In genomic region chr16:1758923-1759322, GRCh38 we compare ENCODE assay signal across 18 cellular contexts.
"Had no signal": no experiment of that assay in that cellular context is flagged by ENCODE, and none has a peak within 500 bp of the region (broad histone marks: within the 10 kb centered on the region; RNA-seq: fewer than 3 reads in every experiment).

No MANE protein-coding gene starts in this region.

- H3K4me3 ChIP-seq: dorsolateral prefrontal cortex, heart left ventricle, ovary, testis, tibial nerve, upper lobe of right lung, vagina had no signal

- H3K27ac Mint-ChIP-seq: progenitor cell of endocrine pancreas; stimulated activated naive CD8-positive, alpha-beta T cell treated with anti-CD3 and anti-CD28 coated beads, Interleukin-15, Interleukin-2, amounts not matched to agents 100 ng/mL and 50 ng/mL, for 24 hours had no signal

- H3K4me3 Mint-ChIP-seq: naive thymus-derived CD4-positive, alpha-beta T cell; stimulated activated naive CD8-positive, alpha-beta T cell treated with anti-CD3 and anti-CD28 coated beads, Interleukin-15, Interleukin-2, amounts not matched to agents 100 ng/mL and 50 ng/mL, for 24 hours had no signal

- H3K9me3 ChIP-seq: heart left ventricle, ovary, testis, tibial nerve, upper lobe of right lung, vagina had no signal

- H3K27me3 ChIP-seq: dorsolateral prefrontal cortex, heart left ventricle, ovary, testis, tibial nerve, upper lobe of right lung, vagina had no signal

- DNase-seq: cortex of kidney; effector CD8-positive, alpha-beta T cell; heart left ventricle; hippocampal formation; kidney glomerular epithelial cell; naive thymus-derived CD4-positive, alpha-beta T cell; ovary; right cardiac atrium; small intestine; stimulated activated CD4-positive, alpha-beta T cell treated with anti-CD3 and anti-CD28 coated beads, Interleukin-2, amount 100 ng/mL, for 48 hours; testis; upper lobe of right lung had no signal

- H3K36me3 ChIP-seq: ovary had no signal

- H3K4me1 ChIP-seq: heart left ventricle, testis, upper lobe of right lung, vagina had no signal

- H3K27me3 Mint-ChIP-seq: naive thymus-derived CD4-positive, alpha-beta T cell; progenitor cell of endocrine pancreas; stimulated activated naive CD8-positive, alpha-beta T cell treated with anti-CD3 and anti-CD28 coated beads, Interleukin-15, Interleukin-2, amounts not matched to agents 100 ng/mL and 50 ng/mL, for 24 hours had no signal

- H3K9me3 Mint-ChIP-seq: naive thymus-derived CD4-positive, alpha-beta T cell; stimulated activated naive CD8-positive, alpha-beta T cell treated with anti-CD3 and anti-CD28 coated beads, Interleukin-15, Interleukin-2, amounts not matched to agents 100 ng/mL and 50 ng/mL, for 24 hours had no signal

- H3K27ac ChIP-seq: heart left ventricle, ovary, testis, tibial nerve, upper lobe of right lung, vagina had no signal

- ATAC-seq: esophagus mucosa; heart left ventricle; naive thymus-derived CD4-positive, alpha-beta T cell; right cardiac atrium; upper lobe of right lung had no signal
